In genomic region chr9:115814081-115814480, GRCh38 we compare ENCODE assay signal across 8 cellular contexts.
"Had no signal": no experiment of that assay in that cellular context is flagged by ENCODE, and none has a peak within 500 bp of the region (broad histone marks: within the 10 kb centered on the region; RNA-seq: fewer than 3 reads in every experiment).

No MANE protein-coding gene starts in this region.

- FAIRE-seq: G401.6, GM12878, GM12891, GM12892, GM18507, GM19239 had no signal

- ATAC-seq: GM12878 had no signal

- DNase-seq: GDM1, GF-D8 had no signal

- H3K4me3 ChIP-seq: GM12878 had no signal
